1 cellular context compared by ENCODE assay signal in the genomic region with DNA sequence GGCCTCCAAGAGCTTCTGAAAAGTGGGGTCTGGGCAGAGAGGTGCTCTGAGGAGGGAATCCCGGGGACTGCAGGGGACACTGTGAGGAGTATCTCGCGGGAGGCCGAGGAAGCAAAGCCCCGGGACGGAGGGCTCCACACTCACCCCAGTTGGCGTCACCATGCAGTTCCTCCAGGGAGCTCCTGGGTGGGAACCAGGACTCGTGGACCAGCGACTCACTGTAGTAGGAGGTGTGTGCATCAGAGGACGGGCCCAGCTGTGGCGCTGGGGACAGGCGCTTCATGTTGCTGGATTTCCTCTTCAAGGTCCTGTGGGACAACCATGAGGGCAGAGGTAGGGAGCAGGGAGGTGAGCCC.
A peak's percentile ranks its signal among the peaks of the same experiment; 100 is the strongest.
TF ChIP-seq lines count a peak whose summit lies in the region.

No MANE protein-coding gene starts in this region.

TF ChIP-seq in K562, 482 proteins besides CTCF, POLR2A, EP300 and RAD21:
- TF ChIP-seq, protein P1, sequence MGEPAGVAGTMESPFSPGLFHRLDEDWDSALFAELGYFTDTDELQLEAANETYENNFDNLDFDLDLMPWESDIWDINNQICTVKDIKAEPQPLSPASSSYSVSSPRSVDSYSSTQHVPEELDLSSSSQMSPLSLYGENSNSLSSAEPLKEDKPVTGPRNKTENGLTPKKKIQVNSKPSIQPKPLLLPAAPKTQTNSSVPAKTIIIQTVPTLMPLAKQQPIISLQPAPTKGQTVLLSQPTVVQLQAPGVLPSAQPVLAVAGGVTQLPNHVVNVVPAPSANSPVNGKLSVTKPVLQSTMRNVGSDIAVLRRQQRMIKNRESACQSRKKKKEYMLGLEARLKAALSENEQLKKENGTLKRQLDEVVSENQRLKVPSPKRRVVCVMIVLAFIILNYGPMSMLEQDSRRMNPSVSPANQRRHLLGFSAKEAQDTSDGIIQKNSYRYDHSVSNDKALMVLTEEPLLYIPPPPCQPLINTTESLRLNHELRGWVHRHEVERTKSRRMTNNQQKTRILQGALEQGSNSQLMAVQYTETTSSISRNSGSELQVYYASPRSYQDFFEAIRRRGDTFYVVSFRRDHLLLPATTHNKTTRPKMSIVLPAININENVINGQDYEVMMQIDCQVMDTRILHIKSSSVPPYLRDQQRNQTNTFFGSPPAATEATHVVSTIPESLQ (CRISPR knock-in tag; IDR thresholded peaks at IDR 0.05): no peak
- 0 out of 2 replicates have a peak, but pooled peaks have one; percentile 34 for TF ChIP-seq RBFOX2 (IDR thresholded peaks at IDR 0.05; ENCODE audit: low read depth, low read length)
